ENCODE assay signal across 14 cellular contexts in genomic region chr3:100022506-100022905, GRCh38.
DNase-seq lines count a peak whose midpoint lies in the region; ATAC-seq, FAIRE-seq and TF ChIP-seq lines count a peak whose summit lies in the region.
"Had no signal": no experiment of that assay in that cellular context is flagged by ENCODE, and none has a peak within 500 bp of the region (broad histone marks: within the 10 kb centered on the region; RNA-seq: fewer than 3 reads in every experiment).

No MANE protein-coding gene starts in this region.

- no peak overlapping the region for H3K27ac Mint-ChIP-seq in activated naive CD8-positive, alpha-beta T cell treated with anti-CD3 and anti-CD28 coated beads for 36 hours
- H3K27ac Mint-ChIP-seq: CD8-positive, alpha-beta memory T cell had no signal

- H3K4me2 ChIP-seq in smooth muscle cell = no peak overlapping the region
- H3K4me2 ChIP-seq: KMS-11, SK-N-SH had no signal

- DNase-seq in M059J (ENCODE audit: low read depth) (peak; percentile 71), body of pancreas (no peak), kidney glomerular epithelial cell (lab: John Stamatoyannopoulos, UW) (peak; percentile 39), smooth muscle cell (lab: John Stamatoyannopoulos, UW; ENCODE audit: unreplicated experiment) (no peak), GM12892 (ENCODE audit: insufficient read length) (no peak), HK-2 (ENCODE audit: unreplicated experiment) (no peak)
- DNase-seq in activated naive CD8-positive, alpha-beta T cell treated with anti-CD3 and anti-CD28 coated beads for 36 hours = no peak
- DNase-seq: CD8-positive, alpha-beta memory T cell; MM.1S; SK-N-SH had no signal

- H3K4me3 ChIP-seq in body of pancreas (no peak overlapping the region), smooth muscle cell (no peak overlapping the region)

- H3K79me2 ChIP-seq in smooth muscle cell (ENCODE audit: low read depth) = no peaks in the 10 kb centered on the region

- no peak overlapping the region for H2AFZ ChIP-seq in smooth muscle cell (ENCODE audit: low read depth)

- H3K36me3 ChIP-seq in body of pancreas (replicated peaks in 1 of 2; ENCODE audit: insufficient read depth in 1 of 2, low read depth in 2 of 2) (no peaks in the 10 kb centered on the region), smooth muscle cell (ENCODE audit: low read depth) (no peaks in the 10 kb centered on the region)

- no peaks in the 10 kb centered on the region for H3K27me3 Mint-ChIP-seq in activated naive CD8-positive, alpha-beta T cell treated with anti-CD3 and anti-CD28 coated beads for 36 hours
- H3K27me3 Mint-ChIP-seq: CD8-positive, alpha-beta memory T cell had no signal

- H3K9me3 ChIP-seq in body of pancreas (no peaks in the 10 kb centered on the region), smooth muscle cell (replicated peaks; ENCODE audit: low read depth) (no peaks in the 10 kb centered on the region)
- H3K9me3 ChIP-seq: SK-N-SH had no signal

- TF ChIP-seq CTCF in body of pancreas (IDR thresholded peaks at IDR 0.05) (no peak), smooth muscle cell (IDR thresholded peaks at IDR 0.05; ENCODE audit: borderline replicate concordance, insufficient read depth, poor library complexity, severe bottlenecking) (no peak)

- intact Hi-C loops in body of pancreas (cut with DNase I) = no loop called here

- H3K4me3 Mint-ChIP-seq in activated naive CD8-positive, alpha-beta T cell treated with anti-CD3 and anti-CD28 coated beads for 36 hours = no peak overlapping the region
- H3K4me3 Mint-ChIP-seq: CD8-positive, alpha-beta memory T cell had no signal

- FAIRE-seq in GM12892 (lab: Jason Lieb, UNC) = no peak

- no peaks in the 10 kb centered on the region for H3K27me3 ChIP-seq in body of pancreas
- no peaks in the 10 kb centered on the region for H3K27me3 ChIP-seq in smooth muscle cell (ENCODE audit: low read depth)

- peaks cover 2% of the 10 kb centered on the region for H3K4me1 Mint-ChIP-seq in activated naive CD8-positive, alpha-beta T cell treated with anti-CD3 and anti-CD28 coated beads for 36 hours

- H3K27ac ChIP-seq in body of pancreas (peak overlapping the region in 3 of 4 donors; percentile 54 to 72 (median 70)), smooth muscle cell (ENCODE audit: low read depth) (peak overlapping the region; percentile 87)
- H3K27ac ChIP-seq: KMS-11 had no signal

- no peaks in the 10 kb centered on the region for H3K9me3 Mint-ChIP-seq in activated naive CD8-positive, alpha-beta T cell treated with anti-CD3 and anti-CD28 coated beads for 36 hours
- H3K9me3 Mint-ChIP-seq: CD8-positive, alpha-beta memory T cell had no signal

- peak overlapping the region; percentile 52 for H3K9ac ChIP-seq in smooth muscle cell (ENCODE audit: low read depth)
- H3K9ac ChIP-seq: KMS-11, SK-N-SH had no signal

- H3K4me1 ChIP-seq in body of pancreas = peaks cover 29% of the 10 kb centered on the region
- H3K4me1 ChIP-seq in smooth muscle cell (ENCODE audit: low read depth) = no peaks in the 10 kb centered on the region

- H3F3A ChIP-seq in smooth muscle cell (ENCODE audit: low read depth) = no peaks in the 10 kb centered on the region

- peaks cover 9% of the 10 kb centered on the region for H3K36me3 Mint-ChIP-seq in activated naive CD8-positive, alpha-beta T cell treated with anti-CD3 and anti-CD28 coated beads for 36 hours

- H4K20me1 ChIP-seq in smooth muscle cell (ENCODE audit: low read depth) = no peaks in the 10 kb centered on the region

- no peak for ATAC-seq in body of pancreas
- no peak for ATAC-seq in GM21423 (IDR thresholded peaks at IDR 0.05; ENCODE audit: unreplicated experiment)
- ATAC-seq: Panc1, Right ventricle myocardium inferior had no signal

- TF ChIP-seq POLR2A in body of pancreas (IDR thresholded peaks at IDR 0.05) (no peak), GM12892 (IDR thresholded peaks at IDR 0.05; ENCODE audit: low read depth, low read length) (no peak)

Comparison
In these comparisons a context has a peak if more than half of its experiments do, and no peak if none do; other contexts are left out.
1. DNase-seq: peak in M059J (single experiment) and kidney glomerular epithelial cell (single experiment); none in body of pancreas (0 of 4), smooth muscle cell (single experiment), GM12892 (single experiment), HK-2 (single experiment) and activated naive CD8-positive, alpha-beta T cell treated with anti-CD3 and anti-CD28 coated beads for 36 hours (single experiment).